8 cellular contexts compared by ENCODE assay signal in genomic region chr11:65506316-65506769, GRCh38. TPM values are rescaled to one million over a fixed set of nuclear protein-coding genes. Genes with fewer than 3 reads are reported as not detected.
DNase-seq lines count a peak whose midpoint lies in the region; ATAC-seq, FAIRE-seq and TF ChIP-seq lines count a peak whose summit lies in the region.

No MANE protein-coding gene starts in this region.

- H3K9ac ChIP-seq in endothelial cell of umbilical vein (replicated peaks; ENCODE audit: extremely low read depth, insufficient read depth, low read length) = peak overlapping the region; percentile 95

- H3K27ac ChIP-seq in endothelial cell of umbilical vein (ENCODE audit: insufficient read depth, low read depth, low read length) (peak overlapping the region; percentile 89), gastrocnemius medialis (peak overlapping the region; percentile 91 to 99 (median 94))

- H3K27me3 ChIP-seq in endothelial cell of umbilical vein (ENCODE audit: control insufficient read depth in 2 of 2, insufficient read depth in 2 of 2, low read length in 2 of 2) (no peaks in the 10 kb centered on the region), gastrocnemius medialis (no peaks in the 10 kb centered on the region)

- H3K9me3 ChIP-seq in endothelial cell of umbilical vein (replicated peaks; ENCODE audit: control insufficient read depth, insufficient read depth, low read length) (no peaks in the 10 kb centered on the region), gastrocnemius medialis (no peaks in the 10 kb centered on the region)

- POLR2A ChIA-PET in endothelial cell of umbilical vein (lab: Charles Lee) = interaction anchor here (1.1 to 13.9 kb wide), 11 partner anchors 8 to 86 kb away, joined by 4 to 283 read pairs (median 40); partner anchors contain the start of genes MALAT1 and NEAT1

- TF ChIP-seq POLR2A in endothelial cell of umbilical vein (IDR thresholded peaks at IDR 0.05; ENCODE audit: low read depth, low read length) (no peak), gastrocnemius medialis (IDR thresholded peaks at IDR 0.05) (no peak)

- TF ChIP-seq CTCF in endothelial cell of umbilical vein (IDR thresholded peaks at IDR 0.05; ENCODE audit: extremely low read depth in 1 of 2, insufficient read depth in 1 of 2, low read depth in 1 of 2, low read length in 2 of 2) (no peak), gastrocnemius medialis (IDR thresholded peaks at IDR 0.05 in 4 of 5, conservative IDR thresholded peaks at IDR 0.05 in 1 of 5) (no peak), D721Med (IDR thresholded peaks at IDR 0.05; ENCODE audit: insufficient read depth, missing control alignments) (no peak)

- peaks cover 23% of the 10 kb centered on the region for H4K20me1 ChIP-seq in endothelial cell of umbilical vein (replicated peaks; ENCODE audit: control insufficient read depth, extremely low read depth, insufficient read depth, low read length)

- intact Hi-C loops in endothelial cell of umbilical vein (cut with micrococcal nuclease) = loop anchor here (2.0 kb wide), 1 partner anchor 78 kb away; no protein-coding TSS in a partner anchor
- intact Hi-C loops in gastrocnemius medialis (cut with DNase I; ENCODE audit: low total_unique reads) = no loop called here

- CTCF ChIA-PET in endothelial cell of umbilical vein (lab: Charles Lee) = interaction anchor here (1.1 to 7.8 kb wide), 7 partner anchors 27 to 140 kb away, joined by 3 to 105 read pairs (median 12); no protein-coding TSS in a partner anchor

- FAIRE-seq in endothelial cell of umbilical vein (lab: Jason Lieb, UNC) = no peak
- no peak for FAIRE-seq in D721Med (lab: Jason Lieb, UNC)

- H3K4me1 ChIP-seq in endothelial cell of umbilical vein (ENCODE audit: control insufficient read depth, extremely low read depth, insufficient read depth, low read length) (peaks cover 24% of the 10 kb centered on the region), gastrocnemius medialis (peaks cover 38 to 46% of the 10 kb centered on the region in 2 donors)

- H3K79me2 ChIP-seq in endothelial cell of umbilical vein (ENCODE audit: control insufficient read depth, insufficient read depth, low read length) = peaks cover 52% of the 10 kb centered on the region

- DNase-seq in NOMO-1 treated with dmso at 0.1 percent for 144 hours (lab: John Stamatoyannopoulos, UW; ENCODE audit: unreplicated experiment) (peak; percentile 44), endothelial cell of umbilical vein (ENCODE audit: low read depth, low spot score) (no peak), gastrocnemius medialis (no peak), D721Med (ENCODE audit: insufficient read length, low spot score) (no peak), KBM-7 (no peak), cerebellar cortex (ENCODE audit: low spot score) (no peak)
- no peak for DNase-seq in activated CD4-positive, alpha-beta T cell treated with anti-CD3 and anti-CD28 coated beads for 48 hours

- H3K4me3 ChIP-seq in endothelial cell of umbilical vein (replicated peaks in 1 of 3; ENCODE audit: insufficient read depth in 1 of 3, low read depth in 1 of 3, low read length in 3 of 3) (peak overlapping the region in 2 of 3 experiments; percentile 91 to 98), gastrocnemius medialis (peak overlapping the region; percentile 0 to 93 (median 91))

- in situ Hi-C loops in gastrocnemius medialis (cut with MboI; ENCODE audit: low sequenced_read_pairs in 4 of 4) (loop anchor here in 3 of 4 donors (5.0 to 10.0 kb wide), 2 partner anchors 82 to 89 kb away; partner anchors contain the start of gene NEAT1 (in 1 of the 3)), KBM-7 (cut with MboI; ENCODE audit: low pct_unique_long_range_greater_than_20kb, low sequenced_read_pairs) (no loop called here)

- H2AFZ ChIP-seq in endothelial cell of umbilical vein (ENCODE audit: low read depth, low read length) = no peak overlapping the region

- peak overlapping the region; percentile 97 for H3K4me2 ChIP-seq in endothelial cell of umbilical vein (ENCODE audit: insufficient read depth, low read length)

- H3K36me3 ChIP-seq in endothelial cell of umbilical vein (ENCODE audit: control insufficient read depth in 2 of 2, extremely low read depth in 1 of 2, insufficient read depth in 2 of 2, low read length in 2 of 2) (peaks cover 25 to 33% of the 10 kb centered on the region in 2 experiments), gastrocnemius medialis (peaks cover 27 to 50% of the 10 kb centered on the region in 2 donors)

- dilution Hi-C loops in endothelial cell of umbilical vein (cut with MboI; ENCODE audit: extremely low pct_ligation_motif_present, low sequenced_read_pairs) = no loop called here

- H3K9me1 ChIP-seq in endothelial cell of umbilical vein (replicated peaks; ENCODE audit: control insufficient read depth, extremely low read depth, insufficient read depth, low read length) = no peaks in the 10 kb centered on the region

- BruUV-seq in endothelial cell of umbilical vein (replicated peaks; lab: Mats Ljungman, UMichigan) = no TSS peak

- peak; percentile 5 for ATAC-seq in GM21423 (IDR thresholded peaks at IDR 0.05; ENCODE audit: unreplicated experiment)
- ATAC-seq in gastrocnemius medialis = no peak

TF ChIP-seq in endothelial cell of umbilical vein, 7 proteins besides CTCF, POLR2A, EP300 and RAD21:
- TF ChIP-seq JUN (IDR thresholded peaks at IDR 0.05; ENCODE audit: borderline replicate concordance, insufficient read depth, insufficient read length, low read depth) = no peak
- TF ChIP-seq POLR2AphosphoS5 (IDR thresholded peaks at IDR 0.05; ENCODE audit: insufficient read depth, low read depth, low read length) = no peak
- no peak for TF ChIP-seq MYC (IDR thresholded peaks at IDR 0.05; ENCODE audit: low read depth, low read length)
- TF ChIP-seq FOS (IDR thresholded peaks at IDR 0.05; ENCODE audit: borderline replicate concordance, insufficient read depth, low read length) = no peak
- TF ChIP-seq MAX (IDR thresholded peaks at IDR 0.05; ENCODE audit: insufficient read depth, insufficient read length) = no peak

RNA-seq across cellular contexts. Expression of gene MALAT1, which starts 7.5 kb away (rescaled TPM):
- 7,529 and 7,700 TPM in 2 replicates for total RNA-seq in endothelial cell of umbilical vein
- polyA plus RNA-seq in endothelial cell of umbilical vein = 394 and 491 TPM in 2 replicates
- polyA plus RNA-seq in endothelial cell of umbilical vein (2011; cell fraction: cytosol; rRNA removed) = 47.1 and 87.3 TPM in 2 replicates
- 5,514 and 5,703 TPM in 2 replicates for polyA plus RNA-seq in endothelial cell of umbilical vein (2011; cell fraction: nucleus; rRNA removed)
- 638 and 920 TPM in 2 replicates for polyA plus RNA-seq in endothelial cell of umbilical vein (2012)
- 8,330 and 9,132 TPM in 2 replicates for polyA minus RNA-seq in endothelial cell of umbilical vein
- polyA minus RNA-seq in endothelial cell of umbilical vein (2011; cell fraction: cytosol; rRNA and poly(A)+ RNA removed) = 1,996 TPM
- polyA minus RNA-seq in endothelial cell of umbilical vein (2011; cell fraction: nucleus; rRNA and poly(A)+ RNA removed) = 28,697 and 33,573 TPM in 2 replicates
- 1,000 to 10,000 TPM in 3 of 4 donors, 100 to 1,000 TPM in 1; 874 to 6,745 (median 1,938) TPM for total RNA-seq in gastrocnemius medialis

RNA-seq across cellular contexts. Expression of gene SCYL1, which starts 18.5 kb away (rescaled TPM):
- total RNA-seq in endothelial cell of umbilical vein (88.2 and 88.7 TPM in 2 replicates), gastrocnemius medialis (100 to 1,000 TPM; 120 to 162 (median 133) TPM)
- polyA plus RNA-seq in endothelial cell of umbilical vein = 126 and 153 TPM in 2 replicates
- 95.1 and 111 TPM in 2 replicates for polyA plus RNA-seq in endothelial cell of umbilical vein (2011; cell fraction: cytosol; rRNA removed)
- polyA plus RNA-seq in endothelial cell of umbilical vein (2011; cell fraction: nucleus; rRNA removed) = 143 and 176 TPM in 2 replicates
- polyA plus RNA-seq in endothelial cell of umbilical vein (2012) = 53.3 and 68.2 TPM in 2 replicates
- polyA minus RNA-seq in endothelial cell of umbilical vein = 50.9 and 74.3 TPM in 2 replicates
- polyA minus RNA-seq in endothelial cell of umbilical vein (2011; cell fraction: cytosol; rRNA and poly(A)+ RNA removed) = 57.2 TPM
- polyA minus RNA-seq in endothelial cell of umbilical vein (2011; cell fraction: nucleus; rRNA and poly(A)+ RNA removed) = 38.2 and 51.4 TPM in 2 replicates

RNA-seq across cellular contexts. Expression of gene LTBP3, which starts 51.8 kb away (rescaled TPM):
- 120 and 121 TPM in 2 replicates for total RNA-seq in endothelial cell of umbilical vein
- 209 and 225 TPM in 2 replicates for polyA plus RNA-seq in endothelial cell of umbilical vein
- polyA plus RNA-seq in endothelial cell of umbilical vein (2011; cell fraction: cytosol; rRNA removed) = 92.6 and 135 TPM in 2 replicates
- 799 and 904 TPM in 2 replicates for polyA plus RNA-seq in endothelial cell of umbilical vein (2011; cell fraction: nucleus; rRNA removed)
- 108 and 232 TPM in 2 replicates for polyA plus RNA-seq in endothelial cell of umbilical vein (2012)
- 44.1 and 70.6 TPM in 2 replicates for polyA minus RNA-seq in endothelial cell of umbilical vein
- polyA minus RNA-seq in endothelial cell of umbilical vein (2011; cell fraction: cytosol; rRNA and poly(A)+ RNA removed) = 8.5 TPM
- polyA minus RNA-seq in endothelial cell of umbilical vein (2011; cell fraction: nucleus; rRNA and poly(A)+ RNA removed) = 104 and 152 TPM in 2 replicates
- 10 to 100 TPM; 18.5 to 56.6 (median 35.6) TPM for total RNA-seq in gastrocnemius medialis
